In genomic region chr7:22267989-22268615, GRCh38 we compare ENCODE assay signal across 24 cellular contexts.
DNase-seq lines count a peak whose midpoint lies in the region; ATAC-seq and TF ChIP-seq lines count a peak whose summit lies in the region.
"Had no signal": no experiment of that assay in that cellular context is flagged by ENCODE, and none has a peak within 500 bp of the region (broad histone marks: within the 10 kb centered on the region; RNA-seq: fewer than 3 reads in every experiment).

No MANE protein-coding gene starts in this region.

- no peaks in the 10 kb centered on the region for H3K9me3 Mint-ChIP-seq in activated T-cell treated with anti-CD3 and anti-CD28 coated beads, Interleukin-2, amount 50 U/mL, for 72 hours

- no peak overlapping the region for H3K27ac Mint-ChIP-seq in activated T-cell treated with anti-CD3 and anti-CD28 coated beads, Interleukin-2, amount 50 U/mL, for 72 hours

- peaks cover 6% of the 10 kb centered on the region for H3K4me1 Mint-ChIP-seq in activated T-cell treated with anti-CD3 and anti-CD28 coated beads, Interleukin-2, amount 50 U/mL, for 72 hours (ENCODE audit: low read depth)

- no peak for ATAC-seq in activated T-cell treated with anti-CD3 and anti-CD28 coated beads, Interleukin-2, amount 50 U/mL, for 72 hours (replicated peaks in 1 of 2)
- ATAC-seq in HG03097 (IDR thresholded peaks at IDR 0.05; ENCODE audit: low FRiP score, unreplicated experiment), result no peak
- ATAC-seq: A549; GM12878; HepG2; stimulated activated naive CD8-positive, alpha-beta T cell treated with anti-CD3 and anti-CD28 coated beads, Interleukin-15, Interleukin-2, amounts not matched to agents 100 U/mL and 50 U/mL, for 24 hours had no signal

- H3K36me3 Mint-ChIP-seq in activated T-cell treated with anti-CD3 and anti-CD28 coated beads, Interleukin-2, amount 50 U/mL, for 72 hours (ENCODE audit: insufficient read depth in 2 of 2), result no peaks in the 10 kb centered on the region

- H3K27me3 Mint-ChIP-seq in activated T-cell treated with anti-CD3 and anti-CD28 coated beads, Interleukin-2, amount 50 U/mL, for 72 hours (ENCODE audit: low read depth), result peaks cover 7% of the 10 kb centered on the region

- no peak overlapping the region for H3K4me3 ChIP-seq in fibroblast of the aortic adventitia (ENCODE audit: low read depth, low read length)
- H3K4me3 ChIP-seq: A549, BLaER1, GM12878, left ventricle myocardium inferior, thoracic aorta had no signal

- TF ChIP-seq CTCF in fibroblast of the aortic adventitia (IDR thresholded peaks at IDR 0.05; ENCODE audit: insufficient read depth, low read length), result no peak

- no peak for DNase-seq in activated T-cell treated with anti-CD3 and anti-CD28 coated beads, Interleukin-2, amount 50 U/mL, for 72 hours
- DNase-seq in activated T-cell treated with anti-CD3 and anti-CD28 coated beads, Interleukin-2, amount 50 U/mL, for 48 hours, result no peak
- DNase-seq in NCI-H69 (lab: John Stamatoyannopoulos, UW) (peak; percentile 10), fibroblast of the aortic adventitia (ENCODE audit: low read depth) (peak; percentile 18), NCI-H2107 (lab: John Stamatoyannopoulos, UW) (no peak), inferior parietal cortex (ENCODE audit: extremely low spot score) (no peak), ureter (ENCODE audit: low spot score) (no peak)
- DNase-seq: activated CD4-positive, alpha-beta T cell treated with anti-CD3 and anti-CD28 coated beads for 1 hour; activated gamma-delta T cell treated with Interleukin-2 at 50 U/mL for 16 hours; activated T-cell treated with anti-CD3 and anti-CD28 coated beads for 4 hours; GOT3; islet precursor cell; left ventricle myocardium inferior; NCI-H1092; NCI-H2029; NCI-H2227 treated with DMSO at 0.1 percent for 48 hours; nucleus accumbens; stimulated activated naive CD8-positive, alpha-beta T cell treated with anti-CD3 and anti-CD28 coated beads, Interleukin-15, Interleukin-2, amounts not matched to agents 100 U/mL and 50 U/mL, for 24 hours had no signal

- peak overlapping the region; percentile 27 to 52 for H3K4me3 Mint-ChIP-seq in activated T-cell treated with anti-CD3 and anti-CD28 coated beads, Interleukin-2, amount 50 U/mL, for 72 hours

Comparison
In these comparisons a context has a peak if more than half of its experiments do, and no peak if none do; other contexts are left out.
1. DNase-seq: peak in NCI-H69 (single experiment) and fibroblast of the aortic adventitia (single experiment); none in activated T-cell treated with anti-CD3 and anti-CD28 coated beads, Interleukin-2, amount 50 U/mL, for 72 hours (0 of 2), activated T-cell treated with anti-CD3 and anti-CD28 coated beads, Interleukin-2, amount 50 U/mL, for 48 hours (0 of 2), NCI-H2107 (single experiment), inferior parietal cortex (single experiment) and ureter (single experiment).